ENCODE assay signal across 33 cellular contexts in genomic region chr5:491856-492155, GRCh38.
"Had no signal": no experiment of that assay in that cellular context is flagged by ENCODE, and none has a peak within 500 bp of the region (broad histone marks: within the 10 kb centered on the region; RNA-seq: fewer than 3 reads in every experiment).

No MANE protein-coding gene starts in this region.

- H3K27me3 Mint-ChIP-seq: activated CD4-positive, alpha-beta memory T cell treated with anti-CD3 and anti-CD28 coated beads for 36 hours; activated CD4-positive, alpha-beta T cell treated with anti-CD3 and anti-CD28 coated beads, Interleukin-2, amount 10 ng/mL, durations not matched to agents 24 days and 14 days; activated CD8-positive, alpha-beta T cell treated with anti-CD3 and anti-CD28 coated beads for 36 hours; activated naive CD4-positive, alpha-beta T cell treated with anti-CD3 and anti-CD28 coated beads, Interleukin-2, amount 50 U/mL, for 24 hours; activated naive CD8-positive, alpha-beta T cell; activated naive CD8-positive, alpha-beta T cell treated with anti-CD3 and anti-CD28 coated beads, Interleukin-2, amount 10 ng/mL, durations not matched to agents 7 days and 5 days; activated naive CD8-positive, alpha-beta T cell treated with anti-CD3 and anti-CD28 coated beads, Interleukin-2, amount 50 U/mL, for 24 hours; central memory CD8-positive, alpha-beta T cell had no signal

- H3K36me3 ChIP-seq: ascending aorta, cardiac muscle cell had no signal

- H3K4me3 ChIP-seq: ascending aorta, cardiac muscle cell had no signal

- H3K4me1 Mint-ChIP-seq: activated CD4-positive, alpha-beta T cell treated with anti-CD3 and anti-CD28 coated beads, Interleukin-2, amount 10 ng/mL, durations not matched to agents 24 days and 14 days; activated naive CD4-positive, alpha-beta T cell treated with anti-CD3 and anti-CD28 coated beads, Interleukin-2, amount 10 ng/mL, durations not matched to agents 7 days and 5 days; activated naive CD4-positive, alpha-beta T cell treated with anti-CD3 and anti-CD28 coated beads, Interleukin-2, amount 50 U/mL, for 24 hours; activated naive CD8-positive, alpha-beta T cell treated with anti-CD3 and anti-CD28 coated beads, Interleukin-2, amount 10 ng/mL, durations not matched to agents 7 days and 5 days; activated naive CD8-positive, alpha-beta T cell treated with anti-CD3 and anti-CD28 coated beads, Interleukin-2, amount 50 U/mL, for 24 hours; central memory CD8-positive, alpha-beta T cell had no signal

- H3K9me3 ChIP-seq: ascending aorta had no signal

- H3K27ac Mint-ChIP-seq: activated CD4-positive, alpha-beta memory T cell treated with anti-CD3 and anti-CD28 coated beads for 36 hours; activated CD4-positive, alpha-beta T cell treated with anti-CD3 and anti-CD28 coated beads, Interleukin-2, amount 10 ng/mL, durations not matched to agents 24 days and 14 days; activated CD8-positive, alpha-beta T cell treated with anti-CD3 and anti-CD28 coated beads for 36 hours; activated naive CD4-positive, alpha-beta T cell treated with anti-CD3 and anti-CD28 coated beads, Interleukin-2, amount 10 ng/mL, durations not matched to agents 7 days and 5 days; activated naive CD4-positive, alpha-beta T cell treated with anti-CD3 and anti-CD28 coated beads, Interleukin-2, amount 50 U/mL, for 24 hours; activated naive CD8-positive, alpha-beta T cell; activated naive CD8-positive, alpha-beta T cell treated with anti-CD3 and anti-CD28 coated beads, Interleukin-2, amount 10 ng/mL, durations not matched to agents 7 days and 5 days; activated naive CD8-positive, alpha-beta T cell treated with anti-CD3 and anti-CD28 coated beads, Interleukin-2, amount 50 U/mL, for 24 hours; activated T-helper 2 cell treated with anti-CD3 and anti-CD28 coated beads, Interferon-gamma antibody, Interleukin-2, Interleukin-4, amounts not matched to agents 10 μg/mL and 5 μg/mL and 100 μg/mL, durations not matched to agents 14 hours and 24 hours and 36 hours; brain; T-helper 1 cell treated with Interleukin-12 subunit alpha and Interleukin-12 subunit beta and Interleukin-4 antibody, amounts not matched to agents 30 μg/mL and 1 μg/mL, for 36 hours; T-helper 2 cell treated with Interferon-gamma antibody and Interleukin-4, amounts not matched to agents 5 μg/mL and 100 μg/mL, for 36 hours had no signal

- H3K36me3 Mint-ChIP-seq: activated CD4-positive, alpha-beta memory T cell treated with anti-CD3 and anti-CD28 coated beads for 36 hours; activated naive CD4-positive, alpha-beta T cell treated with anti-CD3 and anti-CD28 coated beads, Interleukin-2, amount 10 ng/mL, durations not matched to agents 7 days and 5 days; activated naive CD4-positive, alpha-beta T cell treated with anti-CD3 and anti-CD28 coated beads, Interleukin-2, amount 50 U/mL, for 24 hours; activated naive CD8-positive, alpha-beta T cell; activated naive CD8-positive, alpha-beta T cell treated with anti-CD3 and anti-CD28 coated beads, Interleukin-2, amount 10 ng/mL, durations not matched to agents 7 days and 5 days; brain had no signal

- H3K9me3 Mint-ChIP-seq: activated CD4-positive, alpha-beta memory T cell treated with anti-CD3 and anti-CD28 coated beads for 36 hours; activated CD4-positive, alpha-beta T cell treated with anti-CD3 and anti-CD28 coated beads, Interleukin-2, amount 10 ng/mL, durations not matched to agents 24 days and 14 days; activated CD8-positive, alpha-beta T cell treated with anti-CD3 and anti-CD28 coated beads for 36 hours; activated naive CD4-positive, alpha-beta T cell treated with anti-CD3 and anti-CD28 coated beads, Interleukin-2, amount 10 ng/mL, durations not matched to agents 7 days and 5 days; activated naive CD4-positive, alpha-beta T cell treated with anti-CD3 and anti-CD28 coated beads, Interleukin-2, amount 50 U/mL, for 24 hours; activated naive CD8-positive, alpha-beta T cell treated with anti-CD3 and anti-CD28 coated beads, Interleukin-2, amount 10 ng/mL, durations not matched to agents 7 days and 5 days; activated naive CD8-positive, alpha-beta T cell treated with anti-CD3 and anti-CD28 coated beads, Interleukin-2, amount 50 U/mL, for 24 hours; activated T-helper 2 cell treated with anti-CD3 and anti-CD28 coated beads, Interferon-gamma antibody, Interleukin-2, Interleukin-4, amounts not matched to agents 10 μg/mL and 5 μg/mL and 100 μg/mL, durations not matched to agents 14 hours and 24 hours and 36 hours; central memory CD8-positive, alpha-beta T cell; T-helper 1 cell treated with Interleukin-12 subunit alpha and Interleukin-12 subunit beta and Interleukin-4 antibody, amounts not matched to agents 30 μg/mL and 1 μg/mL, for 36 hours; T-helper 2 cell treated with Interferon-gamma antibody and Interleukin-4, amounts not matched to agents 5 μg/mL and 100 μg/mL, for 36 hours had no signal

- H3K4me1 ChIP-seq: ascending aorta had no signal

- DNase-seq: activated CD4-positive, alpha-beta memory T cell treated with anti-CD3 and anti-CD28 coated beads for 36 hours; activated CD4-positive, alpha-beta T cell treated with anti-CD3 and anti-CD28 coated beads for 4 hours; activated CD4-positive, alpha-beta T cell treated with anti-CD3 and anti-CD28 coated beads, Interleukin-2, amount 10 ng/mL, durations not matched to agents 24 days and 14 days; activated CD4-positive, alpha-beta T cell treated with anti-CD3 and anti-CD28 coated beads, Interleukin-2, amount 50 U/mL, for 1 hour; activated CD4-positive, alpha-beta T cell treated with anti-CD3 and anti-CD28 coated beads, Interleukin-2, amount 50 U/mL, for 4 hours; activated CD4-positive, CD25-positive, alpha-beta regulatory T cell treated with anti-CD3 and anti-CD28 coated beads, Interleukin-2, amount 50 U/mL, for 72 hours; activated CD8-positive, alpha-beta memory T cell treated with anti-CD3 and anti-CD28 coated beads, Interleukin-2, amount 50 U/mL, for 4 hours; activated CD8-positive, alpha-beta T cell treated with anti-CD3 and anti-CD28 coated beads for 36 hours; activated effector memory CD4-positive, alpha-beta T cell treated with Interleukin-2 at 50 U/mL for 16 hours; activated gamma-delta T cell; activated naive CD4-positive, alpha-beta T cell treated with anti-CD3 and anti-CD28 coated beads, Interleukin-2, amount 10 ng/mL, durations not matched to agents 7 days and 5 days; activated naive CD4-positive, alpha-beta T cell treated with Interleukin-2 at 50 U/mL for 16 hours; activated naive CD8-positive, alpha-beta T cell treated with anti-CD3 and anti-CD28 coated beads, Interleukin-2, amount 10 ng/mL, durations not matched to agents 7 days and 5 days; activated naive CD8-positive, alpha-beta T cell treated with anti-CD3 and anti-CD28 coated beads, Interleukin-2, amount 50 U/mL, for 24 hours; activated T-cell treated with anti-CD3 and anti-CD28 coated beads for 4 hours; activated T-cell treated with anti-CD3 and anti-CD28 coated beads, Interleukin-2, amount 50 U/mL, for 1 hour; activated T-cell treated with anti-CD3 and anti-CD28 coated beads, Interleukin-2, amount 50 U/mL, for 48 hours; amygdala; anterior cingulate cortex; cerebellar nuclear complex; SW 1271; T-helper 1 cell; T-helper 2 cell; T-helper 9 cell had no signal

- H3K4me3 Mint-ChIP-seq: activated CD4-positive, alpha-beta memory T cell treated with anti-CD3 and anti-CD28 coated beads for 36 hours; activated CD4-positive, alpha-beta T cell treated with anti-CD3 and anti-CD28 coated beads, Interleukin-2, amount 10 ng/mL, durations not matched to agents 24 days and 14 days; activated CD8-positive, alpha-beta T cell treated with anti-CD3 and anti-CD28 coated beads for 36 hours; activated naive CD4-positive, alpha-beta T cell treated with anti-CD3 and anti-CD28 coated beads, Interleukin-2, amount 10 ng/mL, durations not matched to agents 7 days and 5 days; activated naive CD4-positive, alpha-beta T cell treated with anti-CD3 and anti-CD28 coated beads, Interleukin-2, amount 50 U/mL, for 24 hours; activated naive CD8-positive, alpha-beta T cell; activated naive CD8-positive, alpha-beta T cell treated with anti-CD3 and anti-CD28 coated beads, Interleukin-2, amount 10 ng/mL, durations not matched to agents 7 days and 5 days; activated naive CD8-positive, alpha-beta T cell treated with anti-CD3 and anti-CD28 coated beads, Interleukin-2, amount 50 U/mL, for 24 hours; brain; central memory CD8-positive, alpha-beta T cell; T-helper 1 cell treated with Interleukin-12 subunit alpha and Interleukin-12 subunit beta and Interleukin-4 antibody, amounts not matched to agents 30 μg/mL and 1 μg/mL, for 36 hours; T-helper 2 cell treated with Interferon-gamma antibody and Interleukin-4, amounts not matched to agents 5 μg/mL and 100 μg/mL, for 36 hours had no signal

- H3K27ac ChIP-seq: ascending aorta, cardiac muscle cell had no signal

- H3K27me3 ChIP-seq: ascending aorta had no signal

- ATAC-seq: activated CD8-positive, alpha-beta T cell treated with anti-CD3 and anti-CD28 coated beads for 36 hours; activated naive CD8-positive, alpha-beta T cell treated with anti-CD3 and anti-CD28 coated beads, Interleukin-2, amount 50 U/mL, for 24 hours had no signal
